Comparison of ENCODE assay signal across 17 cellular contexts in genomic region chr9:82991684-82992083, GRCh38.
A peak's percentile ranks its signal among the peaks of the same experiment; 100 is the strongest.
DNase-seq lines count a peak whose midpoint lies in the region; ATAC-seq and TF ChIP-seq lines count a peak whose summit lies in the region.
"Had no signal": no experiment of that assay in that cellular context is flagged by ENCODE, and none has a peak within 500 bp of the region (broad histone marks: within the 10 kb centered on the region; RNA-seq: fewer than 3 reads in every experiment).

No MANE protein-coding gene starts in this region.

- H3K9me3 Mint-ChIP-seq in activated CD4-positive, alpha-beta memory T cell treated with anti-CD3 and anti-CD28 coated beads for 36 hours, result no peaks in the 10 kb centered on the region
- H3K9me3 Mint-ChIP-seq: memory B cell had no signal

- POLR2A ChIA-PET in activated CD4-positive, alpha-beta memory T cell treated with anti-CD3 and anti-CD28 coated beads for 36 hours (lab: Charles Lee), result no interaction called here

- ATAC-seq in HG03521 (IDR thresholded peaks at IDR 0.05; ENCODE audit: unreplicated experiment), result no peak
- ATAC-seq: A549; activated CD8-positive, alpha-beta T cell treated with anti-CD3 and anti-CD28 coated beads, Interleukin-2, amount 10 ng/mL, durations not matched to agents 7 days and 5 days had no signal

- peaks cover 0 to 2% (median 0%) of the 10 kb centered on the region in 4 donors for H3K4me1 ChIP-seq in esophagus muscularis mucosa
- H3K4me1 ChIP-seq: A549, Caco-2 had no signal

- CTCF ChIA-PET in activated CD4-positive, alpha-beta memory T cell treated with anti-CD3 and anti-CD28 coated beads for 36 hours (lab: Charles Lee), result no interaction called here

- no peaks in the 10 kb centered on the region for H3K36me3 ChIP-seq in esophagus muscularis mucosa

- no peaks in the 10 kb centered on the region for H3K27me3 Mint-ChIP-seq in activated CD4-positive, alpha-beta memory T cell treated with anti-CD3 and anti-CD28 coated beads for 36 hours
- H3K27me3 Mint-ChIP-seq: memory B cell had no signal

- DNase-seq in NCI-H2227 (lab: John Stamatoyannopoulos, UW; ENCODE audit: unreplicated experiment) (peak; percentile 12), NCI-H2227 treated with DMSO at 0.1 percent for 48 hours (lab: John Stamatoyannopoulos, UW) (no peak), NCI-H748 (lab: John Stamatoyannopoulos, UW; ENCODE audit: unreplicated experiment) (peak; percentile 85), esophagus muscularis mucosa (ENCODE audit: extremely low spot score) (peak; percentile 66), superior temporal gyrus (ENCODE audit: extremely low spot score) (peak; percentile 69), NCI-H524 treated with DMSO at 0.1 percent for 48 hours (lab: John Stamatoyannopoulos, UW) (no peak)
- no peak for DNase-seq in activated CD4-positive, alpha-beta memory T cell treated with anti-CD3 and anti-CD28 coated beads for 36 hours
- DNase-seq: activated CD8-positive, alpha-beta T cell treated with anti-CD3 and anti-CD28 coated beads, Interleukin-2, amount 10 ng/mL, durations not matched to agents 7 days and 5 days; activated effector memory CD4-positive, alpha-beta T cell treated with Interleukin-2 at 50 U/mL for 16 hours; Caco-2; GM23248; NCI-H2107; occipital lobe had no signal

- H3K4me1 Mint-ChIP-seq in activated CD4-positive, alpha-beta memory T cell treated with anti-CD3 and anti-CD28 coated beads for 36 hours (ENCODE audit: low read depth), result no peaks in the 10 kb centered on the region
- H3K4me1 Mint-ChIP-seq: memory B cell had no signal

- H3K27ac Mint-ChIP-seq in activated CD4-positive, alpha-beta memory T cell treated with anti-CD3 and anti-CD28 coated beads for 36 hours, result no peak overlapping the region
- H3K27ac Mint-ChIP-seq: activated CD8-positive, alpha-beta T cell treated with anti-CD3 and anti-CD28 coated beads, Interleukin-2, amount 10 ng/mL, durations not matched to agents 7 days and 5 days; memory B cell had no signal

- no peaks in the 10 kb centered on the region for H3K27me3 ChIP-seq in esophagus muscularis mucosa

- 63% methylated on average over 2 of the region's 2 CpGs for WGBS in esophagus muscularis mucosa

- TF ChIP-seq CTCF in esophagus muscularis mucosa (IDR thresholded peaks at IDR 0.05), result no peak

- TF ChIP-seq EP300 in esophagus muscularis mucosa (IDR thresholded peaks at IDR 0.05), result no peak

- H3K4me3 Mint-ChIP-seq in activated CD4-positive, alpha-beta memory T cell treated with anti-CD3 and anti-CD28 coated beads for 36 hours, result no peak overlapping the region
- H3K4me3 Mint-ChIP-seq: activated CD8-positive, alpha-beta T cell treated with anti-CD3 and anti-CD28 coated beads, Interleukin-2, amount 10 ng/mL, durations not matched to agents 7 days and 5 days; memory B cell had no signal

- no peak for TF ChIP-seq POLR2A in esophagus muscularis mucosa (IDR thresholded peaks at IDR 0.05; ENCODE audit: low read depth)

- H3K4me3 ChIP-seq in esophagus muscularis mucosa, result no peak overlapping the region
- H3K4me3 ChIP-seq: A549, dorsolateral prefrontal cortex, GM23248 had no signal

- H3K9me3 ChIP-seq in esophagus muscularis mucosa, result no peaks in the 10 kb centered on the region
- H3K9me3 ChIP-seq: A549, Caco-2 had no signal

- H3K27ac ChIP-seq in esophagus muscularis mucosa (replicated peaks in 1 of 4), result no peak overlapping the region
- H3K27ac ChIP-seq: A549, dorsolateral prefrontal cortex, GM23248 had no signal

- no peaks in the 10 kb centered on the region for H3K36me3 Mint-ChIP-seq in activated CD4-positive, alpha-beta memory T cell treated with anti-CD3 and anti-CD28 coated beads for 36 hours
- H3K36me3 Mint-ChIP-seq: memory B cell had no signal

- intact Hi-C loops in esophagus muscularis mucosa (cut with DNase I), result no loop called here
- intact Hi-C loops in activated CD4-positive, alpha-beta memory T cell treated with anti-CD3 and anti-CD28 coated beads for 36 hours (cut with micrococcal nuclease), result no loop called here

Comparison
In these comparisons a context has a peak if more than half of its experiments do, and no peak if none do; other contexts are left out.
1. DNase-seq: peak in NCI-H2227 (single experiment), NCI-H748 (single experiment), esophagus muscularis mucosa (single experiment) and superior temporal gyrus (single experiment); none in NCI-H2227 treated with DMSO at 0.1 percent for 48 hours (single experiment), activated CD4-positive, alpha-beta memory T cell treated with anti-CD3 and anti-CD28 coated beads for 36 hours (single experiment) and NCI-H524 treated with DMSO at 0.1 percent for 48 hours (single experiment).